In genomic region chr2:57343391-57344006, GRCh38 we compare ENCODE assay signal across 16 cellular contexts.
DNase-seq lines count a peak whose midpoint lies in the region; ATAC-seq and TF ChIP-seq lines count a peak whose summit lies in the region.
"Had no signal": no experiment of that assay in that cellular context is flagged by ENCODE, and none has a peak within 500 bp of the region (broad histone marks: within the 10 kb centered on the region; RNA-seq: fewer than 3 reads in every experiment).

No MANE protein-coding gene starts in this region.

- no peak for TF ChIP-seq CTCF in LNCaP clone FGC (IDR thresholded peaks at IDR 0.05; ENCODE audit: control insufficient read depth, extremely low read depth, insufficient read depth)
- no peak for TF ChIP-seq CTCF in neural cell (IDR thresholded peaks at IDR 0.05; ENCODE audit: poor library complexity, severe bottlenecking)

- H3K9me3 ChIP-seq in neural cell (ENCODE audit: low read length) = no peaks in the 10 kb centered on the region

- no peak for ATAC-seq in esophagus mucosa
- ATAC-seq: K562, PC-3 had no signal

- no peak overlapping the region for H2AFZ ChIP-seq in neural cell (ENCODE audit: low read depth, low read length)

- H3K4me3 ChIP-seq in LNCaP clone FGC (ENCODE audit: low read depth, low read length) = no peak overlapping the region
- no peak overlapping the region for H3K4me3 ChIP-seq in neural cell (ENCODE audit: low read length)
- H3K4me3 ChIP-seq: K562 had no signal

- H3K27ac ChIP-seq in neural cell (ENCODE audit: low read length) = no peak overlapping the region
- H3K27ac ChIP-seq: RWPE1 had no signal

- H3K36me3 ChIP-seq in neural cell (ENCODE audit: insufficient read depth, low read length) = no peaks in the 10 kb centered on the region

- no peaks in the 10 kb centered on the region for H3K27me3 ChIP-seq in neural cell (ENCODE audit: insufficient read depth, low read depth, low read length)

- no peaks in the 10 kb centered on the region for H3K9me2 ChIP-seq in neural cell (ENCODE audit: insufficient read depth, low read length)

- no peak overlapping the region for H3K9ac ChIP-seq in neural cell (ENCODE audit: low read length)

- DNase-seq in DMS53 (lab: John Stamatoyannopoulos, UW) (peak; percentile 74), LNCaP clone FGC (ENCODE audit: low read depth) (peak; percentile 10), cerebellum (ENCODE audit: low spot score) (peak; percentile 8), DMS153 (lab: John Stamatoyannopoulos, UW) (no peak), NCI-H2196 treated with DMSO at 0.1 percent for 48 hours (lab: John Stamatoyannopoulos, UW; ENCODE audit: unreplicated experiment) (no peak)
- DNase-seq: CD4-positive, CD25-positive, alpha-beta regulatory T cell; DMS79; HCEC 1CT; NCI-H1092; NCI-H1694 treated with DMSO at 0.1 percent for 48 hours; NCI-H446; PC-3 had no signal

- no peaks in the 10 kb centered on the region for H3K79me2 ChIP-seq in neural cell (replicated peaks; ENCODE audit: insufficient read depth, low read length)

- H4K20me1 ChIP-seq in neural cell (ENCODE audit: insufficient read depth) = no peaks in the 10 kb centered on the region

- no peak overlapping the region for H3K4me2 ChIP-seq in neural cell (ENCODE audit: low read length)

- H3F3A ChIP-seq in neural cell (ENCODE audit: insufficient read depth, low read length, poor library complexity, severe bottlenecking) = no peaks in the 10 kb centered on the region

- TF ChIP-seq RAD21 in neural cell (conservative IDR thresholded peaks at IDR 0.05) = no peak

- TF ChIP-seq EP300 in neural cell (conservative IDR thresholded peaks at IDR 0.05; ENCODE audit: poor library complexity, severe bottlenecking) = peak; percentile 68

TF ChIP-seq in neural cell, 6 proteins besides CTCF, POLR2A, EP300 and RAD21:
- peak; percentile 15 for TF ChIP-seq POLR2AphosphoS5 (IDR thresholded peaks at IDR 0.05)
- no peak for TF ChIP-seq EZH2 (IDR thresholded peaks at IDR 0.05; ENCODE audit: borderline replicate concordance, insufficient read depth, low read length, poor library complexity, severe bottlenecking)

Comparison
In these comparisons a context has a peak if more than half of its experiments do, and no peak if none do; other contexts are left out.
1. DNase-seq: peak in DMS53 (single experiment), LNCaP clone FGC (single experiment) and cerebellum (single experiment); none in DMS153 (single experiment) and NCI-H2196 treated with DMSO at 0.1 percent for 48 hours (single experiment).